11 cellular contexts compared by ENCODE assay signal in genomic region chr7:47726047-47726726, GRCh38.
"Had no signal": no experiment of that assay in that cellular context is flagged by ENCODE, and none has a peak within 500 bp of the region (broad histone marks: within the 10 kb centered on the region; RNA-seq: fewer than 3 reads in every experiment).

No MANE protein-coding gene starts in this region.

- H3K4me3 Mint-ChIP-seq: activated CD4-positive, alpha-beta memory T cell treated with anti-CD3 and anti-CD28 coated beads, Interleukin-2, amount 10 ng/mL, durations not matched to agents 7 days and 5 days; activated CD4-positive, alpha-beta T cell treated with anti-CD3 and anti-CD28 coated beads for 36 hours; activated T-cell treated with anti-CD3 and anti-CD28 coated beads, Interleukin-2, amount 50 U/mL, for 72 hours; neural progenitor cell had no signal

- H3K36me3 ChIP-seq: heart right ventricle, neural progenitor cell, upper lobe of right lung had no signal

- H3K4me1 Mint-ChIP-seq: activated CD4-positive, alpha-beta memory T cell treated with anti-CD3 and anti-CD28 coated beads, Interleukin-2, amount 10 ng/mL, durations not matched to agents 7 days and 5 days; activated CD4-positive, alpha-beta T cell treated with anti-CD3 and anti-CD28 coated beads for 36 hours had no signal

- H3K9ac ChIP-seq: neural progenitor cell had no signal

- H3K9me3 Mint-ChIP-seq: activated CD4-positive, alpha-beta memory T cell treated with anti-CD3 and anti-CD28 coated beads, Interleukin-2, amount 10 ng/mL, durations not matched to agents 7 days and 5 days had no signal

- H3K9me3 ChIP-seq: heart right ventricle, upper lobe of right lung had no signal

- H3K27ac Mint-ChIP-seq: activated CD4-positive, alpha-beta memory T cell treated with anti-CD3 and anti-CD28 coated beads, Interleukin-2, amount 10 ng/mL, durations not matched to agents 7 days and 5 days; activated CD4-positive, alpha-beta T cell treated with anti-CD3 and anti-CD28 coated beads for 36 hours; activated T-cell treated with anti-CD3 and anti-CD28 coated beads, Interleukin-2, amount 50 U/mL, for 72 hours; neural progenitor cell had no signal

- H3K27me3 Mint-ChIP-seq: activated CD4-positive, alpha-beta memory T cell treated with anti-CD3 and anti-CD28 coated beads, Interleukin-2, amount 10 ng/mL, durations not matched to agents 7 days and 5 days; activated CD4-positive, alpha-beta T cell treated with anti-CD3 and anti-CD28 coated beads for 36 hours had no signal

- ATAC-seq: activated CD4-positive, alpha-beta T cell treated with anti-CD3 and anti-CD28 coated beads for 36 hours; activated T-cell treated with anti-CD3 and anti-CD28 coated beads, Interleukin-2, amount 50 U/mL, for 72 hours; heart right ventricle; left ventricle myocardium superior; upper lobe of right lung had no signal

- H3K4me1 ChIP-seq: upper lobe of right lung had no signal

- DNase-seq: activated CD4-positive, alpha-beta memory T cell treated with anti-CD3 and anti-CD28 coated beads, Interleukin-2, amount 10 ng/mL, durations not matched to agents 7 days and 5 days; activated CD4-positive, alpha-beta T cell treated with anti-CD3 and anti-CD28 coated beads for 36 hours; activated T-cell treated with anti-CD3 and anti-CD28 coated beads, Interleukin-2, amount 50 U/mL, for 72 hours; foreskin melanocyte; heart right ventricle; islet precursor cell; left ventricle myocardium superior; stimulated activated CD4-positive, alpha-beta T cell treated with anti-CD3 and anti-CD28 coated beads, Interleukin-2, amount 100 ng/mL, for 24 hours; stimulated activated naive CD8-positive, alpha-beta T cell treated with anti-CD3 and anti-CD28 coated beads, Interleukin-15, Interleukin-2, amounts not matched to agents 100 U/mL and 50 U/mL, for 24 hours; upper lobe of right lung had no signal

- H3K36me3 Mint-ChIP-seq: neural progenitor cell had no signal

- H3K27ac ChIP-seq: heart right ventricle, upper lobe of right lung had no signal

- H3K27me3 ChIP-seq: heart right ventricle, neural progenitor cell, upper lobe of right lung had no signal

- H3K4me3 ChIP-seq: heart right ventricle, neural progenitor cell, upper lobe of right lung had no signal

- H3K4me2 ChIP-seq: neural progenitor cell had no signal
